In genomic region chr22:19377565-19378361, GRCh38 we compare ENCODE assay signal across 25 cellular contexts.
"Had no signal": no experiment of that assay in that cellular context is flagged by ENCODE, and none has a peak within 500 bp of the region (broad histone marks: within the 10 kb centered on the region; RNA-seq: fewer than 3 reads in every experiment).

No MANE protein-coding gene starts in this region.

- DNase-seq: activated B cell treated with CpG ODN at 0.5 μM for 24 hours; activated CD4-positive, alpha-beta memory T cell treated with anti-CD3 and anti-CD28 coated beads for 36 hours; activated CD4-positive, alpha-beta T cell treated with anti-CD3 and anti-CD28 coated beads for 48 hours; activated CD4-positive, alpha-beta T cell treated with anti-CD3 and anti-CD28 coated beads, Interleukin-2, amount 50 U/mL, for 1 hour; activated effector memory CD4-positive, alpha-beta T cell treated with Interleukin-2 at 50 U/mL for 16 hours; activated gamma-delta T cell treated with Interleukin-2 at 50 U/mL for 16 hours; activated naive CD4-positive, alpha-beta T cell treated with anti-CD3 and anti-CD28 coated beads, Interleukin-2, amount 50 U/mL, for 16 hours; activated naive CD4-positive, alpha-beta T cell treated with Interleukin-2 at 50 U/mL for 16 hours; activated T-cell treated with anti-CD3 and anti-CD28 coated beads, Interleukin-2, amount 50 U/mL, for 4 hours; amniotic stem cell; anterior cingulate cortex; brain microvascular endothelial cell; effector CD8-positive, alpha-beta T cell; esophagus squamous epithelium; foreskin melanocyte; heart right ventricle; SW 1271; T-cell; T-helper 17 cell; T1000; WERI-Rb-1 had no signal

- H3K4me1 ChIP-seq: esophagus squamous epithelium, gastroesophageal sphincter, heart right ventricle had no signal

- H3K27me3 ChIP-seq: brain microvascular endothelial cell, esophagus squamous epithelium, gastroesophageal sphincter, heart right ventricle had no signal

- ATAC-seq: activated CD4-positive, CD25-positive, alpha-beta regulatory T cell treated with anti-CD3 and anti-CD28 coated beads, Interleukin-2, amount 50 U/mL, for 24 hours; activated T-cell treated with anti-CD3 and anti-CD28 coated beads, Interleukin-2, amount 50 U/mL, for 4 hours; activated T-helper 17 cell treated with anti-CD3 and anti-CD28 coated beads, Interleukin-2, amount 50 U/mL, for 72 hours; gastroesophageal sphincter; heart right ventricle; T-cell; T-helper 17 cell had no signal

- H3K4me3 ChIP-seq: esophagus squamous epithelium, gastroesophageal sphincter, heart right ventricle had no signal

- H3K9me3 ChIP-seq: esophagus squamous epithelium, gastroesophageal sphincter, heart right ventricle had no signal

- H3K27ac ChIP-seq: brain microvascular endothelial cell, epithelial cell of prostate, esophagus squamous epithelium, gastroesophageal sphincter, heart right ventricle, WERI-Rb-1 had no signal
